ENCODE assay signal across 8 cellular contexts in the genomic region with DNA sequence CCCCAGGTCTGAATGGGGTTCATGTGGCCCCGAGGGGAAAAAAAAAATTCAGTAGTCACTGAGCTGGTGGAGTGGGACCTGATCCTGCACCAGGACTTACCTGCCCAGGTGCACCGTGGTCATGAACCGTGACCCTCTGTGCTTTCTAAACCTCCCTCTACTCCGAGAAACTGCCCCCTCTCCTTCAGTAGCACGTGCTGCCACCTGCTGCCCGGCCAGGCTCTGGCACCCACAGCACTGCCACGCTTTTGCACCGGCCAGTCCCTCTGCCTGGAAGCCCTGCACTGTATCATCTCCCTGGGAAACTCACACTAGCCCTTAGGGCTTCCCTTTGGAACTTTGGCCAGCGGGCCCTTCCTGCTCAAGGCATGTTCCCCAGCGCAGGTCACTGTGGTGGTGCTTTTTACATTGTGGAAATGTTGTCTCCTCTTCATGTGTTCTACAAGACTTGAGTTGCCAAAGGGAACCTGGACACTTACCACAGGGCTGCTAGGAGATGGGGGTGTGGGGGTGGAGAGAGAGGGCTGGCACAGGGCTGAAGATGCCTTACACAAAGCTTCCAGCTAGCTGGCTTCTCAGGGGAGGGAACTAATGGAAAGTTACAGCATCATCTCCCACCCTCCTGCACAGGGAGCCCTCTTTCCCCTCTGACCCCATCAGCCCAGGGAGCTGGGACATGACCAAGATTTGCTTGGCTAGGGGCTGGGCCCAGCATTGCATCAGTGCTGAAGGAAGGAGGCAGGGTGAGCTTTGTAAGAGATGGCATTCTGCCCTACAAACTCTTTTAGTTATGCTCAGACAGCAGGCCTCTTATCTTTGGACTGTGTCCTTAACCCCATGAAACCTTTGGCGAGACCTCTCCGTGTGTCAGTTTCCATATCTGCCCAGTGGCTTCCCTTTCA. TPM values are rescaled to one million over a fixed set of nuclear protein-coding genes. Genes with fewer than 3 reads are reported as not detected.
DNase-seq lines count a peak whose midpoint lies in the region; ATAC-seq and TF ChIP-seq lines count a peak whose summit lies in the region.

No MANE protein-coding gene starts in this region.

- H3K36me3 ChIP-seq in DND-41 (ENCODE audit: insufficient read depth, low read length): no peaks in the 10 kb centered on the region
- no peaks in the 10 kb centered on the region for H3K36me3 ChIP-seq in IMR-90 (ENCODE audit: control insufficient read depth, insufficient read depth, low read length)
- no peaks in the 10 kb centered on the region for H3K36me3 ChIP-seq in adrenal gland (replicated peaks in 1 of 2)

- no peaks in the 10 kb centered on the region for H3K9me3 ChIP-seq in DND-41 (ENCODE audit: insufficient read depth, low read length, severe bottlenecking)
- no peaks in the 10 kb centered on the region for H3K9me3 ChIP-seq in IMR-90 (ENCODE audit: control insufficient read depth, insufficient read depth, low read length)
- no peaks in the 10 kb centered on the region for H3K9me3 ChIP-seq in adrenal gland (replicated peaks in 1 of 3)

- H3K4me3 ChIP-seq in DND-41 (ENCODE audit: low read depth in 1 of 2, low read length in 2 of 2) (no peak overlapping the region), IMR-90 (ENCODE audit: insufficient read depth, low read depth, low read length) (no peak overlapping the region), adrenal gland (no peak overlapping the region)

- TF ChIP-seq RAD21 in IMR-90 (IDR thresholded peaks at IDR 0.05; ENCODE audit: low read length): no peak

- H3K23ac ChIP-seq in IMR-90 (ENCODE audit: low read depth, low read length): no peak overlapping the region

- H2BK20ac ChIP-seq in IMR-90 (ENCODE audit: low read depth, low read length): no peak overlapping the region

- H3K4me2 ChIP-seq in DND-41 (ENCODE audit: insufficient read depth, low read length) (no peak overlapping the region), IMR-90 (ENCODE audit: low read depth, low read length) (no peak overlapping the region)

- CTCF ChIA-PET in IMR-90 (lab: Yijun Ruan, JAX): interaction anchor here (0.6 kb wide), 1 partner anchor 1657 kb away, joined by 3 read pairs; no protein-coding TSS in a partner anchor

- intact Hi-C loops in IMR-90 (cut with micrococcal nuclease) (no loop called here), adrenal gland (cut with DNase I) (no loop called here), posterior vena cava (cut with DNase I) (no loop called here)

- BruUV-seq in IMR-90 (replicated peaks; lab: Mats Ljungman, UMichigan): no TSS peak

- ATAC-seq in DND-41 (ENCODE audit: insufficient read depth, low read depth) (peak; percentile 50; the same call in 1 of the 3 replicates), IMR-90 (ENCODE audit: low read depth) (no peak), GM21737 (IDR thresholded peaks at IDR 0.05; ENCODE audit: unreplicated experiment) (no peak), HG02840 (IDR thresholded peaks at IDR 0.05; ENCODE audit: low FRiP score, unreplicated experiment) (no peak)

- in situ Hi-C loops in IMR-90 (cut with MboI; ENCODE audit: low sequenced_read_pairs): loop anchor here (5.0 kb wide), 1 partner anchor 1455 kb away; no protein-coding TSS in a partner anchor

- no peak overlapping the region for H4K91ac ChIP-seq in IMR-90 (ENCODE audit: insufficient read depth, low read depth, low read length)

- H3K27me3 ChIP-seq in DND-41 (ENCODE audit: insufficient read depth, low read length, poor library complexity): no peaks in the 10 kb centered on the region
- peaks cover 18% of the 10 kb centered on the region for H3K27me3 ChIP-seq in IMR-90 (ENCODE audit: control insufficient read depth, insufficient read depth, low read length)
- H3K27me3 ChIP-seq in adrenal gland: peaks cover 34% of the 10 kb centered on the region

- H3K4me1 ChIP-seq in DND-41 (ENCODE audit: insufficient read depth, low read length) (no peaks in the 10 kb centered on the region), IMR-90 (ENCODE audit: control insufficient read depth, insufficient read depth, low read length) (no peaks in the 10 kb centered on the region), adrenal gland (replicated peaks in 1 of 2) (no peaks in the 10 kb centered on the region)

- WGBS in IMR-90 (ENCODE audit: extremely low coverage in 2 of 2, insufficient read length in 1 of 2), 2 experiments: 17% methylated on average over 6 of the region's 12 CpGs; no CpG with 5 or more reads in 1 of the 2 experiments
- WGBS in adrenal gland, 4 donors: 21 to 31% (median 30%) methylated on average over 10 to 12 of the region's 12 CpGs

- H4K20me1 ChIP-seq in DND-41 (ENCODE audit: insufficient read depth, low read length) (peaks cover 12% of the 10 kb centered on the region), IMR-90 (ENCODE audit: insufficient read depth, low read length) (no peaks in the 10 kb centered on the region)

- H3K9ac ChIP-seq in DND-41 (ENCODE audit: low read depth, low read length): no peak overlapping the region
- no peak overlapping the region for H3K9ac ChIP-seq in IMR-90 (ENCODE audit: low read depth, low read length)

- TF ChIP-seq POLR2A in IMR-90 (IDR thresholded peaks at IDR 0.05; ENCODE audit: low read depth, low read length) (no peak), adrenal gland (IDR thresholded peaks at IDR 0.05) (no peak)

- dilution Hi-C loops in IMR-90 (cut with HindIII; ENCODE audit: low sequenced_read_pairs, unreplicated experiment): no loop called here

- no peak overlapping the region for H3K18ac ChIP-seq in IMR-90 (ENCODE audit: low read depth, low read length)

- H2AK9ac ChIP-seq in IMR-90 (replicated peaks; ENCODE audit: low read depth, low read length, poor library complexity): no peak overlapping the region

- H3K4ac ChIP-seq in IMR-90 (ENCODE audit: low read depth, low read length): no peak overlapping the region

- no peak overlapping the region for H2BK5ac ChIP-seq in IMR-90 (ENCODE audit: low read depth, low read length, poor library complexity, severe bottlenecking)

- no peaks in the 10 kb centered on the region for H3K79me1 ChIP-seq in IMR-90 (ENCODE audit: low read depth in 1 of 2, low read length in 2 of 2)

- POLR2A ChIA-PET in IMR-90 (lab: Charles Lee; ENCODE audit: unreplicated experiment): interaction anchor here (0.5 to 0.6 kb wide), 2 partner anchors 580 to 1497 kb away, joined by 3 read pairs; no protein-coding TSS in a partner anchor

- H3K9me1 ChIP-seq in IMR-90 (ENCODE audit: insufficient read depth, low read length): no peaks in the 10 kb centered on the region

- no peak overlapping the region for H3K56ac ChIP-seq in IMR-90 (ENCODE audit: extremely low read depth, insufficient read depth, low read length)

- peak; percentile 68 for TF ChIP-seq CTCF in DND-41 (IDR thresholded peaks at IDR 0.05; ENCODE audit: borderline replicate concordance, extremely low read depth, low read length, poor library complexity, severe bottlenecking)
- peak; percentile 34; the same call in 1 of the 2 replicates for TF ChIP-seq CTCF in IMR-90 (conservative IDR thresholded peaks at IDR 0.05; ENCODE audit: low read depth, low read length)
- peak in 4 of 6 experiments; percentile 2 to 28 (median 21) for TF ChIP-seq CTCF in adrenal gland (IDR thresholded peaks at IDR 0.05)

- no peak overlapping the region for H4K8ac ChIP-seq in IMR-90 (ENCODE audit: low read depth in 2 of 2, low read length in 2 of 2)

- H2BK15ac ChIP-seq in IMR-90 (ENCODE audit: low read depth, low read length): no peak overlapping the region

- no peak overlapping the region for H2AFZ ChIP-seq in DND-41 (ENCODE audit: low read depth, low read length)
- H2AFZ ChIP-seq in IMR-90 (replicated peaks; ENCODE audit: low read length, poor library complexity): no peak overlapping the region

- H2AK5ac ChIP-seq in IMR-90 (ENCODE audit: low read depth, low read length): no peak overlapping the region

- H4K5ac ChIP-seq in IMR-90 (ENCODE audit: low read depth, low read length): no peak overlapping the region

- no peak overlapping the region for H3K14ac ChIP-seq in IMR-90 (replicated peaks; ENCODE audit: low read depth, low read length)

- DNase-seq in DND-41 (peak; percentile 16), IMR-90 (no peak), adrenal gland (peak in 4 of 7 donors; percentile 13 to 20 (median 16)), left kidney (ENCODE audit: low read depth, low spot score) (peak; percentile 59), posterior vena cava (ENCODE audit: low spot score) (no peak), cortex of kidney (lab: John Stamatoyannopoulos, UW) (no peak)

- H3K27ac ChIP-seq in DND-41 (ENCODE audit: low read length) (no peak overlapping the region), IMR-90 (ENCODE audit: insufficient read depth, low read length) (no peak overlapping the region), adrenal gland (no peak overlapping the region)

- no peak overlapping the region for H2BK120ac ChIP-seq in IMR-90 (ENCODE audit: low read depth, low read length)

- no peaks in the 10 kb centered on the region for H3K79me2 ChIP-seq in DND-41 (ENCODE audit: insufficient read depth, low read length)

TF ChIP-seq in IMR-90, 13 proteins besides CTCF, POLR2A, EP300 and RAD21 (continues in another document):
- no peak for TF ChIP-seq MAFK (IDR thresholded peaks at IDR 0.05; ENCODE audit: low read depth, low read length)
- no peak for TF ChIP-seq CHD1 (IDR thresholded peaks at IDR 0.05; ENCODE audit: low read depth, low read length)
- TF ChIP-seq BHLHE40 (IDR thresholded peaks at IDR 0.05; ENCODE audit: low read depth, low read length): no peak
- no peak for TF ChIP-seq SMC3 (IDR thresholded peaks at IDR 0.05; ENCODE audit: low read depth, low read length)
- no peak for TF ChIP-seq RFX5 (IDR thresholded peaks at IDR 0.05; ENCODE audit: low read depth, low read length)
- TF ChIP-seq MAZ (IDR thresholded peaks at IDR 0.05; ENCODE audit: borderline replicate concordance, low read depth, low read length): no peak
- TF ChIP-seq NFE2L2 (IDR thresholded peaks at IDR 0.05; ENCODE audit: low read depth, low read length): no peak
- TF ChIP-seq, protein P1, sequence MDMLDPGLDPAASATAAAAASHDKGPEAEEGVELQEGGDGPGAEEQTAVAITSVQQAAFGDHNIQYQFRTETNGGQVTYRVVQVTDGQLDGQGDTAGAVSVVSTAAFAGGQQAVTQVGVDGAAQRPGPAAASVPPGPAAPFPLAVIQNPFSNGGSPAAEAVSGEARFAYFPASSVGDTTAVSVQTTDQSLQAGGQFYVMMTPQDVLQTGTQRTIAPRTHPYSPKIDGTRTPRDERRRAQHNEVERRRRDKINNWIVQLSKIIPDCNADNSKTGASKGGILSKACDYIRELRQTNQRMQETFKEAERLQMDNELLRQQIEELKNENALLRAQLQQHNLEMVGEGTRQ (IDR thresholded peaks at IDR 0.05; ENCODE audit: low read depth, low read length): no peak
- no peak for TF ChIP-seq FOS (IDR thresholded peaks at IDR 0.05; ENCODE audit: low read depth, low read length)
- TF ChIP-seq RCOR1 (IDR thresholded peaks at IDR 0.05; ENCODE audit: insufficient replicate concordance, low read length): no peak

RNA-seq across cellular contexts. Expression of a gene that starts 2.5 kb away (rescaled TPM):
- total RNA-seq in IMR-90 (2012; rRNA removed) (not detected in 2 replicates), adrenal gland (under 1 TPM in 7 of 8 donors, not detected in 1; 0.06 to 0.34 (median 0.25) TPM), posterior vena cava (under 1 TPM; 0.10 to 0.19 TPM)
- polyA plus RNA-seq in IMR-90 (2012; rRNA removed) (not detected in 2 replicates), adrenal gland (under 1 TPM; 0.05 to 0.16 (median 0.07) TPM)
- not detected in 2 replicates for polyA plus RNA-seq in IMR-90 (2012; cell fraction: cytosol; rRNA removed)
- polyA plus RNA-seq in IMR-90 (2012; cell fraction: nucleus; rRNA removed; ENCODE audit: low replicate concordance): not detected in 2 replicates

Comparison
In these comparisons a context has a peak if more than half of its experiments do, and no peak if none do; other contexts are left out.
1. DNase-seq: peak in DND-41 (single experiment), adrenal gland (4 of 7) and left kidney (single experiment); none in IMR-90 (single experiment), posterior vena cava (single experiment) and cortex of kidney (single experiment).
2. Peak in every context shown above with its lines, with median percentiles within 50 percentile points of each other: CTCF ChIP-seq.